7 cellular contexts compared by ENCODE assay signal in the genomic region with DNA sequence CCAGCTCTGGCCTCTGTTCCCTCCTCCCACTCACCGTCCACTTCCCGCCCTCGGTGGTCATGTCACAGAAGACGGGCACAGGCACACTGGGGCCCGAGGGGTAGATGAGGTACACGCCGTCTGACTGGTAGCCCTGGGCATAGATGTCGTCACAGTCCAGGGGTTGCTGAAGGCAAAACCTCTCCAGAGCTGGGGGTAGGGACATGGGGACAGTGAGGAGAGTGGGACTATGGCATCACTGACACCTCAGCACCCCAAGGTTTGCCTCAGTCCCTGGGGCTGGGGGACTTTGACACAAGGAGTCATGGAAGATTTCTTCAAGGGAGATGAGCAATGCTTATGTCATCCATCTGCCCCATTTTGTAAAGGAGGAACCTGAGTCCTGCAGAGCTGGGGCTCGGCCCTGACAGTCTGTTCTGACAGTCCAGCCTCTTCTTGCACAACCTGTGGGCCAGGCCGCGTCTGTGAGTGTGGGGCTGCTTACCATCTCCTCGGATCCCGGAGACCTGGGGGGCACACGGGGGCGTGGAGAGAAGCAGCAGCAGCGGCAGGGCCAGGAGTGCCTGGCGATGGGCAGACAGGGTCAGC. TPM values are rescaled to one million over a fixed set of nuclear protein-coding genes. Genes with fewer than 3 reads are reported as not detected.
DNase-seq lines count a peak whose midpoint lies in the region; ATAC-seq and TF ChIP-seq lines count a peak whose summit lies in the region.

No MANE protein-coding gene starts in this region.

- H3K9me3 ChIP-seq in HUES64 (ENCODE audit: insufficient read depth, low read depth, low read length) (no peaks in the 10 kb centered on the region), suprapubic skin (no peaks in the 10 kb centered on the region)

- H3K36me3 Mint-ChIP-seq in activated CD8-positive, alpha-beta T cell treated with anti-CD3 and anti-CD28 coated beads, Interleukin-2, amount 10 ng/mL, durations not matched to agents 7 days and 5 days (ENCODE audit: low read depth), result peaks cover 18% of the 10 kb centered on the region

- H3K4me3 Mint-ChIP-seq in activated CD8-positive, alpha-beta T cell treated with anti-CD3 and anti-CD28 coated beads, Interleukin-2, amount 10 ng/mL, durations not matched to agents 7 days and 5 days, result no peak overlapping the region

- H3K27me3 ChIP-seq in HUES64 (ENCODE audit: insufficient read depth, low read length) (no peaks in the 10 kb centered on the region), suprapubic skin (no peaks in the 10 kb centered on the region)

- TF ChIP-seq CTCF in suprapubic skin (IDR thresholded peaks at IDR 0.05), result no peak

- DNase-seq in activated CD8-positive, alpha-beta T cell treated with anti-CD3 and anti-CD28 coated beads, Interleukin-2, amount 10 ng/mL, durations not matched to agents 7 days and 5 days, result no peak
- DNase-seq in iris pigment epithelial cell (ENCODE audit: low read depth), result peak; percentile 95
- peak; percentile 91 to 92 for DNase-seq in suprapubic skin (ENCODE audit: low spot score in 2 of 2)
- no peak for DNase-seq in NCI-H510A treated with DMSO at 0.1 percent for 48 hours (lab: John Stamatoyannopoulos, UW)

- no peaks in the 10 kb centered on the region for H3K9me3 Mint-ChIP-seq in activated CD8-positive, alpha-beta T cell treated with anti-CD3 and anti-CD28 coated beads, Interleukin-2, amount 10 ng/mL, durations not matched to agents 7 days and 5 days (ENCODE audit: insufficient read depth)

- H3K27ac ChIP-seq in HUES64 (ENCODE audit: low read depth, low read length) (peak overlapping the region; percentile 57; the same call in 1 of the 2 replicates), suprapubic skin (peak overlapping the region; percentile 93)

- peak overlapping the region; percentile 30 for H3K27ac Mint-ChIP-seq in activated CD8-positive, alpha-beta T cell treated with anti-CD3 and anti-CD28 coated beads, Interleukin-2, amount 10 ng/mL, durations not matched to agents 7 days and 5 days

- no peak for TF ChIP-seq POLR2A in suprapubic skin (IDR thresholded peaks at IDR 0.05)

- H3K4me1 ChIP-seq in HUES64 (ENCODE audit: insufficient read depth, low read length), result peaks cover 15% of the 10 kb centered on the region
- H3K4me1 ChIP-seq in suprapubic skin, result peaks cover 78% of the 10 kb centered on the region

- H3K4me3 ChIP-seq in HUES64 (ENCODE audit: low read length), result peak overlapping the region; percentile 25; the same call in 1 of the 2 replicates
- H3K4me3 ChIP-seq in suprapubic skin, result peak overlapping the region; percentile 26

- 60% methylated on average over 17 of the region's 17 CpGs for WGBS in HUES64
- 40% methylated on average over 11 of the region's 17 CpGs for WGBS in suprapubic skin

- H3K36me3 ChIP-seq in HUES64 (ENCODE audit: insufficient read depth, low read length) (peaks cover 41% of the 10 kb centered on the region), suprapubic skin (peaks cover 23% of the 10 kb centered on the region)

- H3K4me1 Mint-ChIP-seq in activated CD8-positive, alpha-beta T cell treated with anti-CD3 and anti-CD28 coated beads, Interleukin-2, amount 10 ng/mL, durations not matched to agents 7 days and 5 days (ENCODE audit: low read depth), result peaks cover 5% of the 10 kb centered on the region

- CTCF ChIA-PET in activated CD8-positive, alpha-beta T cell treated with anti-CD3 and anti-CD28 coated beads, Interleukin-2, amount 10 ng/mL, durations not matched to agents 7 days and 5 days (lab: Charles Lee), result interaction anchor here (0.7 to 3.1 kb wide), 2 partner anchors 9 to 23 kb away, joined by 3 to 14 read pairs; a partner anchor contains a TSS

- no peak for TF ChIP-seq EP300 in suprapubic skin (IDR thresholded peaks at IDR 0.05)

- no peak overlapping the region for H3K9ac ChIP-seq in HUES64 (ENCODE audit: low read depth, low read length)

- POLR2A ChIA-PET in activated CD8-positive, alpha-beta T cell treated with anti-CD3 and anti-CD28 coated beads, Interleukin-2, amount 10 ng/mL, durations not matched to agents 7 days and 5 days (lab: Charles Lee), result no interaction called here

- ATAC-seq in activated CD8-positive, alpha-beta T cell treated with anti-CD3 and anti-CD28 coated beads, Interleukin-2, amount 10 ng/mL, durations not matched to agents 7 days and 5 days, result no peak
- ATAC-seq in HG02759 (IDR thresholded peaks at IDR 0.05; ENCODE audit: unreplicated experiment) (no peak), HG03565 (IDR thresholded peaks at IDR 0.05; ENCODE audit: unreplicated experiment) (no peak)

- peaks cover 11% of the 10 kb centered on the region for H3K27me3 Mint-ChIP-seq in activated CD8-positive, alpha-beta T cell treated with anti-CD3 and anti-CD28 coated beads, Interleukin-2, amount 10 ng/mL, durations not matched to agents 7 days and 5 days (ENCODE audit: low read depth)

RNA-seq across cellular contexts. Expression of a gene that starts 0.6 kb away (rescaled TPM):
- 5.8 TPM for polyA plus RNA-seq in HUES64 (2013, experiment 1 of 2)
- 5.0 TPM for polyA plus RNA-seq in HUES64 (2013, experiment 2 of 2)
- not detected for total RNA-seq in activated CD8-positive, alpha-beta T cell treated with anti-CD3 and anti-CD28 coated beads, Interleukin-2, amount 10 ng/mL, durations not matched to agents 7 days and 5 days
- 10 to 100 TPM; 14.9 to 27.8 (median 24.9) TPM for total RNA-seq in suprapubic skin

RNA-seq across cellular contexts. Expression of a gene that starts 8.1 kb away (rescaled TPM):
- 29.0 TPM for polyA plus RNA-seq in HUES64 (2013, experiment 1 of 2)
- 25.9 TPM for polyA plus RNA-seq in HUES64 (2013, experiment 2 of 2)
- total RNA-seq in activated CD8-positive, alpha-beta T cell treated with anti-CD3 and anti-CD28 coated beads, Interleukin-2, amount 10 ng/mL, durations not matched to agents 7 days and 5 days, result 10 to 100 TPM; 31.5 to 33.5 TPM
- 10 to 100 TPM; 30.9 to 47.1 (median 43.6) TPM for total RNA-seq in suprapubic skin

RNA-seq across cellular contexts. Expression of a gene that starts 23.8 kb away (rescaled TPM):
- polyA plus RNA-seq in HUES64 (2013, experiment 1 of 2), result 25.8 TPM
- 26.4 TPM for polyA plus RNA-seq in HUES64 (2013, experiment 2 of 2)
- 1 to 10 TPM; 1.1 TPM for total RNA-seq in activated CD8-positive, alpha-beta T cell treated with anti-CD3 and anti-CD28 coated beads, Interleukin-2, amount 10 ng/mL, durations not matched to agents 7 days and 5 days
- 10 to 100 TPM; 10.7 to 21.7 (median 17.3) TPM for total RNA-seq in suprapubic skin

RNA-seq across cellular contexts. Expression of a gene that starts 24.7 kb away (rescaled TPM):
- 1.1 TPM for polyA plus RNA-seq in HUES64 (2013, experiment 1 of 2)
- polyA plus RNA-seq in HUES64 (2013, experiment 2 of 2), result 1.2 TPM
- under 1 TPM in 1 of 2 experiments, not detected in 1; 0.34 TPM for total RNA-seq in activated CD8-positive, alpha-beta T cell treated with anti-CD3 and anti-CD28 coated beads, Interleukin-2, amount 10 ng/mL, durations not matched to agents 7 days and 5 days
- 1 to 10 TPM in 3 of 4 donors, under 1 TPM in 1; 0.62 to 3.9 (median 1.5) TPM for total RNA-seq in suprapubic skin

Comparison
In these comparisons a context has a peak if more than half of its experiments do, and no peak if none do; other contexts are left out.
1. DNase-seq: peak in iris pigment epithelial cell (single experiment) and suprapubic skin (2 of 2); none in activated CD8-positive, alpha-beta T cell treated with anti-CD3 and anti-CD28 coated beads, Interleukin-2, amount 10 ng/mL, durations not matched to agents 7 days and 5 days (single experiment) and NCI-H510A treated with DMSO at 0.1 percent for 48 hours (single experiment).
2. RNA of a gene that starts 0.6 kb away (total RNA-seq): 14.9 to 27.8 TPM in suprapubic skin; not detected in activated CD8-positive, alpha-beta T cell treated with anti-CD3 and anti-CD28 coated beads, Interleukin-2, amount 10 ng/mL, durations not matched to agents 7 days and 5 days; every median in the first group is over 10 times any median in the second.
3. RNA of a gene that starts 23.8 kb away (total RNA-seq): 10.7 to 21.7 TPM in suprapubic skin; 1.1 TPM in activated CD8-positive, alpha-beta T cell treated with anti-CD3 and anti-CD28 coated beads, Interleukin-2, amount 10 ng/mL, durations not matched to agents 7 days and 5 days; every median in the first group is over 4 times any median in the second.